In the genomic region with DNA sequence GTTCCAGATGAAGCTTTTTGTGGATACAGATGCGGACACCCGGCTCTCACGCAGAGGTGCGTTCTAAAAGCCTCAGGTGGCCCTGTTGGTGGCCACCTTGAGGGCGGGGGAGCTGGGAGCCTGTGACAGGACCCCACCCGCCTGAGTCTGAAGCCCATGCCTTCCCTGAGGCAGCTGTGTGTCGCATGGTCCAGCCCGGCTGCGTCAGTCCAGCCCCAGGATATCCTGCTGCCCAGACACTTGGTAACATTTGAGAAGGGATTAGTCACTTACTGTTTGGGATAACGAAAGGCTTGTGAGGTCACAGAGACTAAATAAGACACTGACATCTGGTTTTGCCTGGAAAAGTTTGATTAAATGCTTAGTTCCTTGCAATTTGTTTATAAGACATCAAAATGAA, we compare ENCODE assay signal across 12 cellular contexts.
DNase-seq lines count a peak whose midpoint lies in the region; ATAC-seq, FAIRE-seq and TF ChIP-seq lines count a peak whose summit lies in the region.
"Had no signal": no experiment of that assay in that cellular context is flagged by ENCODE, and none has a peak within 500 bp of the region (broad histone marks: within the 10 kb centered on the region; RNA-seq: fewer than 3 reads in every experiment).

No MANE protein-coding gene starts in this region.

- no peak for FAIRE-seq in GM12892 (lab: Jason Lieb, UNC)
- FAIRE-seq: A549 had no signal

- ATAC-seq in left cardiac atrium = peak; percentile 32 to 72
- ATAC-seq in Right ventricle myocardium superior (ENCODE audit: poor library complexity) = no peak
- ATAC-seq in lung (ENCODE audit: insufficient read depth, low FRiP score) = no peak

- no peaks in the 10 kb centered on the region for H3K27me3 ChIP-seq in lung (ENCODE audit: control insufficient read depth, insufficient read depth)

- H3K4me3 ChIP-seq in lung = no peak overlapping the region
- H3K4me3 ChIP-seq: A549 had no signal

- peaks cover 2 to 12% of the 10 kb centered on the region in 2 donors for H3K36me3 ChIP-seq in lung (ENCODE audit: control insufficient read depth in 2 of 2, insufficient read depth in 2 of 2, low read length in 2 of 2)

- DNase-seq in left cardiac atrium = peak; percentile 67
- no peak for DNase-seq in Right ventricle myocardium superior
- DNase-seq in dedifferentiated amniotic fluid mesenchymal stem cell (ENCODE audit: extremely low spot score) = peak; percentile 79
- no peak for DNase-seq in lung (ENCODE audit: low spot score)
- no peak for DNase-seq in NCI-H1436 treated with DMSO at 0.1 percent for 48 hours (lab: John Stamatoyannopoulos, UW)
- no peak for DNase-seq in GM12892 (ENCODE audit: insufficient read length)
- no peak for DNase-seq in stimulated activated CD8-positive, alpha-beta memory T cell treated with anti-CD3 and anti-CD28 coated beads, Interleukin-4, amount 100 ng/mL, for 48 hours
- no peak for DNase-seq in DMS79 (lab: John Stamatoyannopoulos, UW)
- DNase-seq: activated B cell treated with CpG ODN at 0.5 μM for 24 hours; activated naive CD4-positive, alpha-beta T cell had no signal

- intact Hi-C loops in left cardiac atrium (cut with DNase I) = loop anchor here in 1 of 2 donors (10.0 kb wide), 1 partner anchor 61 kb away; no protein-coding TSS in a partner anchor
- intact Hi-C loops in Right ventricle myocardium superior (cut with DNase I) = no loop called here

- TF ChIP-seq POLR2A in GM12892 (IDR thresholded peaks at IDR 0.05; ENCODE audit: low read depth, low read length) = no peak

- no peaks in the 10 kb centered on the region for H3K9me3 ChIP-seq in lung (ENCODE audit: control insufficient read depth in 2 of 2, insufficient read depth in 1 of 2, low read length in 1 of 2)
- H3K9me3 ChIP-seq: A549 had no signal

- TF ChIP-seq CTCF in lung (IDR thresholded peaks at IDR 0.05; ENCODE audit: control extremely low read depth, extremely low read depth) = no peak

- WGBS in lung, 2 donors = 87 to 97% methylated on average over 10 of the region's 10 CpGs

- H3K4me1 ChIP-seq in lung (ENCODE audit: control insufficient read depth in 2 of 2, insufficient read depth in 2 of 2, low read length in 2 of 2) = peaks cover 13 to 18% of the 10 kb centered on the region in 2 donors

- H3K27ac ChIP-seq in lung (ENCODE audit: low read depth in 1 of 2, low read length in 1 of 2) = peak overlapping the region; percentile 20 to 80
- H3K27ac ChIP-seq: KMS-11 had no signal

Comparison
In these comparisons a context has a peak if more than half of its experiments do, and no peak if none do; other contexts are left out.
1. ATAC-seq: peak in left cardiac atrium (2 of 2); none in Right ventricle myocardium superior (single experiment) and lung (single experiment).
2. DNase-seq: peak in left cardiac atrium (single experiment) and dedifferentiated amniotic fluid mesenchymal stem cell (single experiment); none in Right ventricle myocardium superior (single experiment), lung (single experiment), NCI-H1436 treated with DMSO at 0.1 percent for 48 hours (single experiment), GM12892 (single experiment), stimulated activated CD8-positive, alpha-beta memory T cell treated with anti-CD3 and anti-CD28 coated beads, Interleukin-4, amount 100 ng/mL, for 48 hours (single experiment) and DMS79 (single experiment).